In the genomic region with DNA sequence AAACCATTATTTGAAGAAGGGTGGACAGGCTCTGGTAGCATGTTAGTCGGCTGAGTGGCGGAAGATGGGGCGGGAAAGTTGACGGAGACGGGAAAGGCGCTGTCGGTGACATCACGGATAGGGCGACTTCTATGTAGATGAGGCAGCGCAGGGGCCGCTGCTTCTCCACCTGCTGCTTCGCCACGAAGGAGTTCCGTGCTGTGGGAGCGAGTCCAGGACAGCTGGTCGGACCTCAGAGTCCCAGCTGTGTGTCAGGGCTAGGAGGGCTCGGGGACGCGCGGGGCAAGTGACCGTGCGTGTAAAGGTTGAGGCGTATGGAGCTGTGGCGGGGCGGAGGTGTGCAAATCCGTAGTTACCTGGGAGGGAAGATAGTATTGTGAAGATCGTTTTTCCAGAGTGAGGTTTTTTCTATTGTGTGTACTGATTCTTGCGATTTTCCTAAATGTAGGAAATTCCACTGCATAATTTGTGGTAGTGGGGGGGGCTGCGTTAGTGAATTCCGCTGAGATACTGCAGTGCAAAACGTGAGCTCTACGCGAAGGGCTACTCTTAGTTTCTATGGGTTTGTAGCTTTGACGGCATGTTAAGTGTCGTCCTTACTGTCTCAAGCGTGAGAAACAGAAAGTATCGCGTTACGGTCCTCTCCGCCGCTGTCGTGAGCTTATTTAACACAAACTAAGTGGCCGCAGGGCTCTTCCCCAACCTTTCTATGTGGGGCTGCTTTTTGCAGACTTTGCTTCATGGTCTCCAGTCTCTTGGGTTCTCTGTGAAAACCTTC, we compare ENCODE assay signal across 1 cellular context.
TF ChIP-seq lines count a peak whose summit lies in the region.

No MANE protein-coding gene starts in this region.

TF ChIP-seq in GM12878, 131 proteins besides CTCF, POLR2A, EP300 and RAD21 (continued from another document and continues in another):
- TF ChIP-seq, protein P1, sequence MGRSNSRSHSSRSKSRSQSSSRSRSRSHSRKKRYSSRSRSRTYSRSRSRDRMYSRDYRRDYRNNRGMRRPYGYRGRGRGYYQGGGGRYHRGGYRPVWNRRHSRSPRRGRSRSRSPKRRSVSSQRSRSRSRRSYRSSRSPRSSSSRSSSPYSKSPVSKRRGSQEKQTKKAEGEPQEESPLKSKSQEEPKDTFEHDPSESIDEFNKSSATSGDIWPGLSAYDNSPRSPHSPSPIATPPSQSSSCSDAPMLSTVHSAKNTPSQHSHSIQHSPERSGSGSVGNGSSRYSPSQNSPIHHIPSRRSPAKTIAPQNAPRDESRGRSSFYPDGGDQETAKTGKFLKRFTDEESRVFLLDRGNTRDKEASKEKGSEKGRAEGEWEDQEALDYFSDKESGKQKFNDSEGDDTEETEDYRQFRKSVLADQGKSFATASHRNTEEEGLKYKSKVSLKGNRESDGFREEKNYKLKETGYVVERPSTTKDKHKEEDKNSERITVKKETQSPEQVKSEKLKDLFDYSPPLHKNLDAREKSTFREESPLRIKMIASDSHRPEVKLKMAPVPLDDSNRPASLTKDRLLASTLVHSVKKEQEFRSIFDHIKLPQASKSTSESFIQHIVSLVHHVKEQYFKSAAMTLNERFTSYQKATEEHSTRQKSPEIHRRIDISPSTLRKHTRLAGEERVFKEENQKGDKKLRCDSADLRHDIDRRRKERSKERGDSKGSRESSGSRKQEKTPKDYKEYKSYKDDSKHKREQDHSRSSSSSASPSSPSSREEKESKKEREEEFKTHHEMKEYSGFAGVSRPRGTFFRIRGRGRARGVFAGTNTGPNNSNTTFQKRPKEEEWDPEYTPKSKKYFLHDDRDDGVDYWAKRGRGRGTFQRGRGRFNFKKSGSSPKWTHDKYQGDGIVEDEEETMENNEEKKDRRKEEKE (IDR thresholded peaks at IDR 0.05): no peak
- peak; percentile 96 for TF ChIP-seq POLR2AphosphoS2 (IDR thresholded peaks at IDR 0.05; ENCODE audit: low read depth, low read length)
- TF ChIP-seq BHLHE40 (IDR thresholded peaks at IDR 0.05; ENCODE audit: borderline replicate concordance in 1 of 2, low read depth in 2 of 2, low read length in 1 of 2): peak; percentile 68 to 80; a peak in 3 of 4 replicates
- no peak for TF ChIP-seq HCFC1 (IDR thresholded peaks at IDR 0.05; ENCODE audit: low read length)
- no peak for TF ChIP-seq SUZ12 (IDR thresholded peaks at IDR 0.05; ENCODE audit: unreplicated experiment)
- TF ChIP-seq JUNB (IDR thresholded peaks at IDR 0.05): no peak
- TF ChIP-seq, protein P2, sequence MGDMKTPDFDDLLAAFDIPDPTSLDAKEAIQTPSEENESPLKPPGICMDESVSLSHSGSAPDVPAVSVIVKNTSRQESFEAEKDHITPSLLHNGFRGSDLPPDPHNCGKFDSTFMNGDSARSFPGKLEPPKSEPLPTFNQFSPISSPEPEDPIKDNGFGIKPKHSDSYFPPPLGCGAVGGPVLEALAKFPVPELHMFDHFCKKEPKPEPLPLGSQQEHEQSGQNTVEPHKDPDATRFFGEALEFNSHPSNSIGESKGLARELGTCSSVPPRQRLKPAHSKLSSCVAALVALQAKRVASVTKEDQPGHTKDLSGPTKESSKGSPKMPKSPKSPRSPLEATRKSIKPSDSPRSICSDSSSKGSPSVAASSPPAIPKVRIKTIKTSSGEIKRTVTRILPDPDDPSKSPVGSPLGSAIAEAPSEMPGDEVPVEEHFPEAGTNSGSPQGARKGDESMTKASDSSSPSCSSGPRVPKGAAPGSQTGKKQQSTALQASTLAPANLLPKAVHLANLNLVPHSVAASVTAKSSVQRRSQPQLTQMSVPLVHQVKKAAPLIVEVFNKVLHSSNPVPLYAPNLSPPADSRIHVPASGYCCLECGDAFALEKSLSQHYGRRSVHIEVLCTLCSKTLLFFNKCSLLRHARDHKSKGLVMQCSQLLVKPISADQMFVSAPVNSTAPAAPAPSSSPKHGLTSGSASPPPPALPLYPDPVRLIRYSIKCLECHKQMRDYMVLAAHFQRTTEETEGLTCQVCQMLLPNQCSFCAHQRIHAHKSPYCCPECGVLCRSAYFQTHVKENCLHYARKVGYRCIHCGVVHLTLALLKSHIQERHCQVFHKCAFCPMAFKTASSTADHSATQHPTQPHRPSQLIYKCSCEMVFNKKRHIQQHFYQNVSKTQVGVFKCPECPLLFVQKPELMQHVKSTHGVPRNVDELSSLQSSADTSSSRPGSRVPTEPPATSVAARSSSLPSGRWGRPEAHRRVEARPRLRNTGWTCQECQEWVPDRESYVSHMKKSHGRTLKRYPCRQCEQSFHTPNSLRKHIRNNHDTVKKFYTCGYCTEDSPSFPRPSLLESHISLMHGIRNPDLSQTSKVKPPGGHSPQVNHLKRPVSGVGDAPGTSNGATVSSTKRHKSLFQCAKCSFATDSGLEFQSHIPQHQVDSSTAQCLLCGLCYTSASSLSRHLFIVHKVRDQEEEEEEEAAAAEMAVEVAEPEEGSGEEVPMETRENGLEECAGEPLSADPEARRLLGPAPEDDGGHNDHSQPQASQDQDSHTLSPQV (IDR thresholded peaks at IDR 0.05): no peak
- no peak for TF ChIP-seq NR2C2 (IDR thresholded peaks at IDR 0.05; ENCODE audit: borderline replicate concordance, control insufficient read depth, insufficient read length, low read depth)
- no peak for TF ChIP-seq MYB (IDR thresholded peaks at IDR 0.05; ENCODE audit: borderline replicate concordance, low read depth, low read length)
- no peak for TF ChIP-seq RCOR1 (conservative IDR thresholded peaks at IDR 0.05; ENCODE audit: low read depth, low read length)
- TF ChIP-seq, protein P3, sequence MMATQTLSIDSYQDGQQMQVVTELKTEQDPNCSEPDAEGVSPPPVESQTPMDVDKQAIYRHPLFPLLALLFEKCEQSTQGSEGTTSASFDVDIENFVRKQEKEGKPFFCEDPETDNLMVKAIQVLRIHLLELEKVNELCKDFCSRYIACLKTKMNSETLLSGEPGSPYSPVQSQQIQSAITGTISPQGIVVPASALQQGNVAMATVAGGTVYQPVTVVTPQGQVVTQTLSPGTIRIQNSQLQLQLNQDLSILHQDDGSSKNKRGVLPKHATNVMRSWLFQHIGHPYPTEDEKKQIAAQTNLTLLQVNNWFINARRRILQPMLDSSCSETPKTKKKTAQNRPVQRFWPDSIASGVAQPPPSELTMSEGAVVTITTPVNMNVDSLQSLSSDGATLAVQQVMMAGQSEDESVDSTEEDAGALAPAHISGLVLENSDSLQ (IDR thresholded peaks at IDR 0.05): 0 out of 2 replicates have a peak, but pooled peaks have one; percentile 11
- no peak for TF ChIP-seq NRF1 (conservative IDR thresholded peaks at IDR 0.05; ENCODE audit: low read depth, low read length)
- TF ChIP-seq MTA3 (IDR thresholded peaks at IDR 0.05; ENCODE audit: borderline replicate concordance, low read length): peak; percentile 100
- TF ChIP-seq BRCA1 (IDR thresholded peaks at IDR 0.05; ENCODE audit: low read depth, low read length): no peak; the same call in 1 of the 2 replicates
- TF ChIP-seq, protein P4, sequence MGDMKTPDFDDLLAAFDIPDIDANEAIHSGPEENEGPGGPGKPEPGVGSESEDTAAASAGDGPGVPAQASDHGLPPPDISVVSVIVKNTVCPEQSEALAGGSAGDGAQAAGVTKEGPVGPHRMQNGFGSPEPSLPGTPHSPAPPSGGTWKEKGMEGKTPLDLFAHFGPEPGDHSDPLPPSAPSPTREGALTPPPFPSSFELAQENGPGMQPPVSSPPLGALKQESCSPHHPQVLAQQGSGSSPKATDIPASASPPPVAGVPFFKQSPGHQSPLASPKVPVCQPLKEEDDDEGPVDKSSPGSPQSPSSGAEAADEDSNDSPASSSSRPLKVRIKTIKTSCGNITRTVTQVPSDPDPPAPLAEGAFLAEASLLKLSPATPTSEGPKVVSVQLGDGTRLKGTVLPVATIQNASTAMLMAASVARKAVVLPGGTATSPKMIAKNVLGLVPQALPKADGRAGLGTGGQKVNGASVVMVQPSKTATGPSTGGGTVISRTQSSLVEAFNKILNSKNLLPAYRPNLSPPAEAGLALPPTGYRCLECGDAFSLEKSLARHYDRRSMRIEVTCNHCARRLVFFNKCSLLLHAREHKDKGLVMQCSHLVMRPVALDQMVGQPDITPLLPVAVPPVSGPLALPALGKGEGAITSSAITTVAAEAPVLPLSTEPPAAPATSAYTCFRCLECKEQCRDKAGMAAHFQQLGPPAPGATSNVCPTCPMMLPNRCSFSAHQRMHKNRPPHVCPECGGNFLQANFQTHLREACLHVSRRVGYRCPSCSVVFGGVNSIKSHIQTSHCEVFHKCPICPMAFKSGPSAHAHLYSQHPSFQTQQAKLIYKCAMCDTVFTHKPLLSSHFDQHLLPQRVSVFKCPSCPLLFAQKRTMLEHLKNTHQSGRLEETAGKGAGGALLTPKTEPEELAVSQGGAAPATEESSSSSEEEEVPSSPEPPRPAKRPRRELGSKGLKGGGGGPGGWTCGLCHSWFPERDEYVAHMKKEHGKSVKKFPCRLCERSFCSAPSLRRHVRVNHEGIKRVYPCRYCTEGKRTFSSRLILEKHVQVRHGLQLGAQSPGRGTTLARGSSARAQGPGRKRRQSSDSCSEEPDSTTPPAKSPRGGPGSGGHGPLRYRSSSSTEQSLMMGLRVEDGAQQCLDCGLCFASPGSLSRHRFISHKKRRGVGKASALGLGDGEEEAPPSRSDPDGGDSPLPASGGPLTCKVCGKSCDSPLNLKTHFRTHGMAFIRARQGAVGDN (IDR thresholded peaks at IDR 0.05): 0 out of 2 replicates have a peak, but pooled peaks have one; percentile 26
- TF ChIP-seq, protein P5, sequence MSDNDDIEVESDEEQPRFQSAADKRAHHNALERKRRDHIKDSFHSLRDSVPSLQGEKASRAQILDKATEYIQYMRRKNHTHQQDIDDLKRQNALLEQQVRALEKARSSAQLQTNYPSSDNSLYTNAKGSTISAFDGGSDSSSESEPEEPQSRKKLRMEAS (IDR thresholded peaks at IDR 0.05; ENCODE audit: low read depth, low read length): no peak
- TF ChIP-seq PAX5 (IDR thresholded peaks at IDR 0.05; ENCODE audit: borderline replicate concordance, low read depth, low read length): no peak
- TF ChIP-seq DPF2 (IDR thresholded peaks at IDR 0.05): no peak
- TF ChIP-seq ATF7 (IDR thresholded peaks at IDR 0.05; ENCODE audit: low read depth): no peak
- no peak for TF ChIP-seq SPI1 (IDR thresholded peaks at IDR 0.05; ENCODE audit: borderline replicate concordance, insufficient read depth, low read depth, low read length)
- TF ChIP-seq ZNF622 (IDR thresholded peaks at IDR 0.05): no peak
- TF ChIP-seq NBN (IDR thresholded peaks at IDR 0.05): peak; percentile 47; the same call in 1 of the 2 replicates
- TF ChIP-seq, protein P6, sequence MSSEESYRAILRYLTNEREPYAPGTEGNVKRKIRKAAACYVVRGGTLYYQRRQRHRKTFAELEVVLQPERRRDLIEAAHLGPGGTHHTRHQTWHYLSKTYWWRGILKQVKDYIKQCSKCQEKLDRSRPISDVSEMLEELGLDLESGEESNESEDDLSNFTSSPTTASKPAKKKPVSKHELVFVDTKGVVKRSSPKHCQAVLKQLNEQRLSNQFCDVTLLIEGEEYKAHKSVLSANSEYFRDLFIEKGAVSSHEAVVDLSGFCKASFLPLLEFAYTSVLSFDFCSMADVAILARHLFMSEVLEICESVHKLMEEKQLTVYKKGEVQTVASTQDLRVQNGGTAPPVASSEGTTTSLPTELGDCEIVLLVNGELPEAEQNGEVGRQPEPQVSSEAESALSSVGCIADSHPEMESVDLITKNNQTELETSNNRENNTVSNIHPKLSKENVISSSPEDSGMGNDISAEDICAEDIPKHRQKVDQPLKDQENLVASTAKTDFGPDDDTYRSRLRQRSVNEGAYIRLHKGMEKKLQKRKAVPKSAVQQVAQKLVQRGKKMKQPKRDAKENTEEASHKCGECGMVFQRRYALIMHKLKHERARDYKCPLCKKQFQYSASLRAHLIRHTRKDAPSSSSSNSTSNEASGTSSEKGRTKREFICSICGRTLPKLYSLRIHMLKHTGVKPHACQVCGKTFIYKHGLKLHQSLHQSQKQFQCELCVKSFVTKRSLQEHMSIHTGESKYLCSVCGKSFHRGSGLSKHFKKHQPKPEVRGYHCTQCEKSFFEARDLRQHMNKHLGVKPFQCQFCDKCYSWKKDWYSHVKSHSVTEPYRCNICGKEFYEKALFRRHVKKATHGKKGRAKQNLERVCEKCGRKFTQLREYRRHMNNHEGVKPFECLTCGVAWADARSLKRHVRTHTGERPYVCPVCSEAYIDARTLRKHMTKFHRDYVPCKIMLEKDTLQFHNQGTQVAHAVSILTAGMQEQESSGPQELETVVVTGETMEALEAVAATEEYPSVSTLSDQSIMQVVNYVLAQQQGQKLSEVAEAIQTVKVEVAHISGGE (CRISPR knock-in tag; IDR thresholded peaks at IDR 0.05): peak; percentile 74
- TF ChIP-seq TCF7 (IDR thresholded peaks at IDR 0.05; ENCODE audit: borderline replicate concordance): peak; percentile 36; the same call in 1 of the 2 replicates
- peak; percentile 100 for TF ChIP-seq POLR2AphosphoS5 (IDR thresholded peaks at IDR 0.05; ENCODE audit: low read length)
- TF ChIP-seq ASH2L (IDR thresholded peaks at IDR 0.05; ENCODE audit: borderline replicate concordance, low read depth): no peak
- TF ChIP-seq CBX3 (IDR thresholded peaks at IDR 0.05; ENCODE audit: borderline replicate concordance, low read depth): no peak
- TF ChIP-seq HDAC6 (IDR thresholded peaks at IDR 0.05; ENCODE audit: unreplicated experiment): no peak
- TF ChIP-seq TAF1 (IDR thresholded peaks at IDR 0.05; ENCODE audit: borderline replicate concordance, low read depth, low read length): no peak
- TF ChIP-seq BACH1 (IDR thresholded peaks at IDR 0.05; ENCODE audit: borderline replicate concordance): peak; percentile 98
- no peak for TF ChIP-seq RFX5 (IDR thresholded peaks at IDR 0.05; ENCODE audit: low read depth, low read length)
- TF ChIP-seq, protein P7, sequence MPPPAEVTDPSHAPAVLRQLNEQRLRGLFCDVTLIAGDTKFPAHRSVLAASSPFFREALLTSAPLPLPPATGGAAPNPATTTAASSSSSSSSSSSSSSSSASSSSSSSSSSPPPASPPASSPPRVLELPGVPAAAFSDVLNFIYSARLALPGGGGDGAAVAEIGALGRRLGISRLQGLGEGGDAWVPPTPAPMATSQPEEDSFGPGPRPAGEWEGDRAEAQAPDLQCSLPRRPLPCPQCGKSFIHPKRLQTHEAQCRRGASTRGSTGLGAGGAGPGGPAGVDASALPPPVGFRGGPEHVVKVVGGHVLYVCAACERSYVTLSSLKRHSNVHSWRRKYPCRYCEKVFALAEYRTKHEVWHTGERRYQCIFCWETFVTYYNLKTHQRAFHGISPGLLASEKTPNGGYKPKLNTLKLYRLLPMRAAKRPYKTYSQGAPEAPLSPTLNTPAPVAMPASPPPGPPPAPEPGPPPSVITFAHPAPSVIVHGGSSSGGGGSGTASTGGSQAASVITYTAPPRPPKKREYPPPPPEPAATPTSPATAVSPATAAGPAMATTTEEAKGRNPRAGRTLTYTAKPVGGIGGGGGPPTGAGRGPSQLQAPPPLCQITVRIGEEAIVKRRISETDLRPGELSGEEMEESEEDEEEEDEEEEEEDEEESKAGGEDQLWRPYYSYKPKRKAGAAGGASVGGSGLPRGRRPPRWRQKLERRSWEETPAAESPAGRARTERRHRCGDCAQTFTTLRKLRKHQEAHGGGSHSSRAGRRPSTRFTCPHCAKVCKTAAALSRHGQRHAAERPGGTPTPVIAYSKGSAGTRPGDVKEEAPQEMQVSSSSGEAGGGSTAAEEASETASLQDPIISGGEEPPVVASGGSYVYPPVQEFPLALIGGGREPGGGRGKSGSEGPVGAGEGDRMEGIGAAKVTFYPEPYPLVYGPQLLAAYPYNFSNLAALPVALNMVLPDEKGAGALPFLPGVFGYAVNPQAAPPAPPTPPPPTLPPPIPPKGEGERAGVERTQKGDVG (CRISPR knock-in tag; IDR thresholded peaks at IDR 0.05): peak; percentile 98
